Comparison of ENCODE assay signal across 14 cellular contexts in the genomic region with DNA sequence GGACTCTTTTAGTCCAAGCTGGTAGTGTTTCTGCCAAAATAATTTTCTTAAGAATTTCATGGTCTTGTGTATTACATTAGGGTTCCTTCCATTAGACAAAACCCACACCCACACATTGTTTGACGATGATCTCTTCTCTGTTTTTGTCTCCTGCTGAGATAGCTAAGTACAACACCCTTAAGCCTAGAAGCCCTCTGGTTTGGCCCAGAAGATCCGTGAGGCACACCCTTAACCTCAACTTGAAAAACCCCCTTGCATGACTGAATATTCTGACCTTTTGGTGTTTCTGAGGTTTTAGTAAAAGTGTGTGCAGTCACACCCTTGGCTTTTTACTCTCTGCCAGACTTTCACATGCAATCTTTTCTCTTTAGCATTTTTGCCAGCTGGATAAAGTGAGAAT. TPM values are rescaled to one million over a fixed set of nuclear protein-coding genes. Genes with fewer than 3 reads are reported as not detected.
DNase-seq lines count a peak whose midpoint lies in the region; ATAC-seq, FAIRE-seq and TF ChIP-seq lines count a peak whose summit lies in the region.
"Had no signal": no experiment of that assay in that cellular context is flagged by ENCODE, and none has a peak within 500 bp of the region (broad histone marks: within the 10 kb centered on the region; RNA-seq: fewer than 3 reads in every experiment).

No MANE protein-coding gene starts in this region.

- H2AFZ ChIP-seq in PC-9: peak overlapping the region; percentile 44

- peaks cover 49% of the 10 kb centered on the region for H3K4me1 ChIP-seq in PC-9 (replicated peaks; ENCODE audit: insufficient read depth)
- H3K4me1 ChIP-seq in gastroesophageal sphincter: no peaks in the 10 kb centered on the region
- H3K4me1 ChIP-seq: right atrium auricular region had no signal

- H3F3A ChIP-seq in PC-9 (ENCODE audit: insufficient read depth, low read depth): peaks cover 51% of the 10 kb centered on the region

- no peak for TF ChIP-seq EP300 in gastroesophageal sphincter (IDR thresholded peaks at IDR 0.05)

- peak overlapping the region; percentile 95 for H3K27ac ChIP-seq in PC-9
- no peak overlapping the region for H3K27ac ChIP-seq in gastroesophageal sphincter
- H3K27ac ChIP-seq: KMS-11 had no signal

- POLR2A ChIA-PET in PC-9 (lab: Charles Lee; ENCODE audit: unreplicated experiment): interaction anchor here (0.5 to 1.0 kb wide), 4 partner anchors 16 to 154 kb away, joined by 3 to 13 read pairs (median 6); partner anchors contain the start of gene ERCC6

- intact Hi-C loops in PC-9 (cut with micrococcal nuclease; ENCODE audit: unreplicated experiment): no loop called here

- DNase-seq in GM04503 (ENCODE audit: low read depth): peak; percentile 80
- DNase-seq in PC-9: peak in 1 of 2 experiments; percentile 80
- DNase-seq in stimulated activated CD4-positive, alpha-beta T cell treated with anti-CD3 and anti-CD28 coated beads, Interleukin-2, amount 100 ng/mL, for 24 hours: no peak
- no peak for DNase-seq in frontal cortex (ENCODE audit: low spot score in 2 of 2)
- DNase-seq: left cardiac atrium, NCI-H774 had no signal

- H3K27me3 ChIP-seq in PC-9 (ENCODE audit: insufficient read depth, low read depth) (no peaks in the 10 kb centered on the region), gastroesophageal sphincter (peaks cover 12% of the 10 kb centered on the region)
- H3K27me3 ChIP-seq: right atrium auricular region had no signal

- no peaks in the 10 kb centered on the region for H3K79me2 ChIP-seq in PC-9 (ENCODE audit: low read depth)

- no peak for TF ChIP-seq POLR2A in gastroesophageal sphincter (IDR thresholded peaks at IDR 0.05)

- H3K9me2 ChIP-seq in PC-9 (ENCODE audit: insufficient read depth): no peaks in the 10 kb centered on the region; the same call in 1 of the 2 replicates

- H3K36me3 ChIP-seq in PC-9 (ENCODE audit: low read depth): 0 out of 2 replicates have a peak, but pooled peaks cover 3% of the 10 kb centered on the region
- H3K36me3 ChIP-seq in gastroesophageal sphincter: no peaks in the 10 kb centered on the region
- H3K36me3 ChIP-seq: right atrium auricular region had no signal

- WGBS in gastroesophageal sphincter (ENCODE audit: low coverage in 1 of 2), 2 donors: 61 to 68% methylated on average over 2 of the region's 2 CpGs

- ATAC-seq in GM21529 (IDR thresholded peaks at IDR 0.05; ENCODE audit: unreplicated experiment) (peak; percentile 78), gastroesophageal sphincter (peak; percentile 71), HG03460 (IDR thresholded peaks at IDR 0.05; ENCODE audit: unreplicated experiment) (no peak), HG02571 (IDR thresholded peaks at IDR 0.05; ENCODE audit: unreplicated experiment) (no peak)

- no peaks in the 10 kb centered on the region for H4K20me1 ChIP-seq in PC-9 (ENCODE audit: insufficient read depth)

- no peak for FAIRE-seq in frontal cortex (lab: Jason Lieb, UNC)
- FAIRE-seq: H54 had no signal

- CTCF ChIA-PET in PC-9 (lab: Charles Lee): interaction anchor here (1.1 to 1.5 kb wide), 2 partner anchors 16 to 29 kb away, joined by 3 to 19 read pairs; partner anchors contain the start of gene ERCC6

- H3K4me3 ChIP-seq in PC-9 (peak overlapping the region; percentile 38; the same call in 1 of the 2 replicates), gastroesophageal sphincter (no peak overlapping the region)
- H3K4me3 ChIP-seq: right atrium auricular region had no signal

- TF ChIP-seq CTCF in PC-9 (conservative IDR thresholded peaks at IDR 0.05) (no peak), gastroesophageal sphincter (IDR thresholded peaks at IDR 0.05) (no peak)

- H3K9me3 ChIP-seq in PC-9 (ENCODE audit: insufficient read depth, low read depth) (peaks cover 23% of the 10 kb centered on the region; the same call in 1 of the 2 replicates), gastroesophageal sphincter (peaks cover 0 to 14% (median 0%) of the 10 kb centered on the region in 3 donors)

- H3K4me2 ChIP-seq in PC-9: peak overlapping the region; percentile 71
- H3K4me2 ChIP-seq: KMS-11 had no signal

- BruUV-seq in PC-9 (replicated peaks; lab: Mats Ljungman, UMichigan): no TSS peak

RNA-seq across cellular contexts. Expression of gene ERCC6, which starts 29.3 kb away (rescaled TPM):
- total RNA-seq in PC-9 (2021): 47.1 and 49.7 TPM in 2 replicates
- total RNA-seq in gastroesophageal sphincter: 10 to 100 TPM in 2 of 4 donors, 1 to 10 TPM in 2; 9.6 to 13.5 (median 11.0) TPM
- total RNA-seq in frontal cortex: 31.8 TPM

RNA-seq across cellular contexts. Expression of gene SLC18A3, which starts 41.9 kb away (rescaled TPM):
- total RNA-seq in PC-9 (2021) (not detected in 2 replicates), gastroesophageal sphincter (1 to 10 TPM in 2 of 4 donors, under 1 TPM in 1, not detected in 1; 0.12 to 1.7 (median 1.5) TPM), frontal cortex (under 0.01 TPM)
- total RNA-seq: activated T-helper 1 cell treated with anti-CD3 and anti-CD28 coated beads, Interleukin-12 subunit alpha, Interleukin-12 subunit beta, Interleukin-2, Interleukin-4 antibody, amounts not matched to agents 30 ng/mL and 10 ng/mL and 1 ng/mL, durations not matched to agents 14 hours and 24 hours and 36 hours; left cardiac atrium; right atrium auricular region had no signal

RNA-seq across cellular contexts. Expression of gene CHAT, which starts 45.6 kb away (rescaled TPM):
- total RNA-seq in PC-9 (2021) (not detected in 2 replicates), gastroesophageal sphincter (1 to 10 TPM in 1 of 4 donors, under 1 TPM in 1, not detected in 2; 0.94 to 1.6 TPM), frontal cortex (not detected)
- total RNA-seq: left cardiac atrium, right atrium auricular region had no signal

Comparison
In these comparisons a context has a peak if more than half of its experiments do, and no peak if none do; other contexts are left out.
1. ATAC-seq: peak in GM21529 (single experiment) and gastroesophageal sphincter (single experiment); none in HG03460 (single experiment) and HG02571 (single experiment).